Comparison of ENCODE assay signal across 1 cellular context in the genomic region with DNA sequence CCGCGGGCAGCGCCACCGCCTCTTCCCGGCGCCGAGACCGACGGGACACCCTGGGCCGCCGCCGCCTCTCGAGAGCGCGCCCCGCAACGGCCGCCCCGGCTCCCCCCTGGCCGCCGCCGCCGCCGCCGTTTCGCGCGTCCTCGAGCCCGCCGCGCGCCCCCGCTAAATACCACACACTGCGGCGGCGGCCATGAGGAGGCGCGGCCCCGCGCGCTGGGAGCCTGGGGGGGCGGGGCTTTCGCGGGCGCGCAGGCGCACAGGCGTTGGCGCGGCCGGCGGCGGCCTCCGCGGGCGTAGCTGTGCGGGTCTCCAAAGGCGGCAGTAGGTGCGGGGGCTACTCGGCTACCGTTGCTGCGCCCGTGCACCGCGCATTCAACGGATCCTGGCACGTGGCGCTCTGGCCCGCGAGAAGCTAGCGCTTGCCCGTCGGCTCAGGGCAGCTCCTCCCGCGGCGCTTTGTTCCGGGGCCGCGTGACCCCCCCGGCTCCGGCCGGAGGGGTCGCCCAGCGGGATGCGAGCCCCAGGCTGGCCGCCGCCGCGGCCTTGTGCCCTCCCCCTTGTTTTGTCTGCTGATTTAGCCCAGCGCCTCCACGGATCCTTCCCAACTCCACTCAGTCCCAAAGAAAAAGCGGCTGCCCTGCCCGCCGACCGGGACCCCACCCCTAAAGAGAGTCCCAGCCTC.
TF ChIP-seq lines count a peak whose summit lies in the region.

SIAH1 (minus strand) TSS at position 142 of the 682 bp plus-strand sequence. CDS start 22,985 bp downstream, outside the sequence.

TF ChIP-seq in K562, 482 proteins besides CTCF, POLR2A, EP300 and RAD21 (continued from another document):
- TF ChIP-seq, protein P1, sequence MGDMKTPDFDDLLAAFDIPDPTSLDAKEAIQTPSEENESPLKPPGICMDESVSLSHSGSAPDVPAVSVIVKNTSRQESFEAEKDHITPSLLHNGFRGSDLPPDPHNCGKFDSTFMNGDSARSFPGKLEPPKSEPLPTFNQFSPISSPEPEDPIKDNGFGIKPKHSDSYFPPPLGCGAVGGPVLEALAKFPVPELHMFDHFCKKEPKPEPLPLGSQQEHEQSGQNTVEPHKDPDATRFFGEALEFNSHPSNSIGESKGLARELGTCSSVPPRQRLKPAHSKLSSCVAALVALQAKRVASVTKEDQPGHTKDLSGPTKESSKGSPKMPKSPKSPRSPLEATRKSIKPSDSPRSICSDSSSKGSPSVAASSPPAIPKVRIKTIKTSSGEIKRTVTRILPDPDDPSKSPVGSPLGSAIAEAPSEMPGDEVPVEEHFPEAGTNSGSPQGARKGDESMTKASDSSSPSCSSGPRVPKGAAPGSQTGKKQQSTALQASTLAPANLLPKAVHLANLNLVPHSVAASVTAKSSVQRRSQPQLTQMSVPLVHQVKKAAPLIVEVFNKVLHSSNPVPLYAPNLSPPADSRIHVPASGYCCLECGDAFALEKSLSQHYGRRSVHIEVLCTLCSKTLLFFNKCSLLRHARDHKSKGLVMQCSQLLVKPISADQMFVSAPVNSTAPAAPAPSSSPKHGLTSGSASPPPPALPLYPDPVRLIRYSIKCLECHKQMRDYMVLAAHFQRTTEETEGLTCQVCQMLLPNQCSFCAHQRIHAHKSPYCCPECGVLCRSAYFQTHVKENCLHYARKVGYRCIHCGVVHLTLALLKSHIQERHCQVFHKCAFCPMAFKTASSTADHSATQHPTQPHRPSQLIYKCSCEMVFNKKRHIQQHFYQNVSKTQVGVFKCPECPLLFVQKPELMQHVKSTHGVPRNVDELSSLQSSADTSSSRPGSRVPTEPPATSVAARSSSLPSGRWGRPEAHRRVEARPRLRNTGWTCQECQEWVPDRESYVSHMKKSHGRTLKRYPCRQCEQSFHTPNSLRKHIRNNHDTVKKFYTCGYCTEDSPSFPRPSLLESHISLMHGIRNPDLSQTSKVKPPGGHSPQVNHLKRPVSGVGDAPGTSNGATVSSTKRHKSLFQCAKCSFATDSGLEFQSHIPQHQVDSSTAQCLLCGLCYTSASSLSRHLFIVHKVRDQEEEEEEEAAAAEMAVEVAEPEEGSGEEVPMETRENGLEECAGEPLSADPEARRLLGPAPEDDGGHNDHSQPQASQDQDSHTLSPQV (IDR thresholded peaks at IDR 0.05), result 0 out of 2 replicates have a peak, but pooled peaks have one; percentile 51
- TF ChIP-seq, protein P2, sequence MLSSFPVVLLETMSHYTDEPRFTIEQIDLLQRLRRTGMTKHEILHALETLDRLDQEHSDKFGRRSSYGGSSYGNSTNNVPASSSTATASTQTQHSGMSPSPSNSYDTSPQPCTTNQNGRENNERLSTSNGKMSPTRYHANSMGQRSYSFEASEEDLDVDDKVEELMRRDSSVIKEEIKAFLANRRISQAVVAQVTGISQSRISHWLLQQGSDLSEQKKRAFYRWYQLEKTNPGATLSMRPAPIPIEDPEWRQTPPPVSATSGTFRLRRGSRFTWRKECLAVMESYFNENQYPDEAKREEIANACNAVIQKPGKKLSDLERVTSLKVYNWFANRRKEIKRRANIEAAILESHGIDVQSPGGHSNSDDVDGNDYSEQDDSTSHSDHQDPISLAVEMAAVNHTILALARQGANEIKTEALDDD (IDR thresholded peaks at IDR 0.05), result no peak
- TF ChIP-seq FOXM1 (IDR thresholded peaks at IDR 0.05; ENCODE audit: low read depth), result no peak
- TF ChIP-seq FOXM1 (CRISPR knock-in tag; IDR thresholded peaks at IDR 0.05; ENCODE audit: low read depth), result no peak
- no peak for TF ChIP-seq STAT5A (IDR thresholded peaks at IDR 0.05; ENCODE audit: borderline replicate concordance, low read length)
- no peak for TF ChIP-seq ZNF76 (CRISPR knock-in tag; IDR thresholded peaks at IDR 0.05; ENCODE audit: borderline replicate concordance)
- no peak for TF ChIP-seq HMGXB4 (CRISPR knock-in tag; IDR thresholded peaks at IDR 0.05)
- TF ChIP-seq ARHGAP35 (IDR thresholded peaks at IDR 0.05; ENCODE audit: partially characterized antibody), result no peak
- peak; percentile 81 for TF ChIP-seq L3MBTL2 (IDR thresholded peaks at IDR 0.05)
- no peak for TF ChIP-seq TRIM25 (IDR thresholded peaks at IDR 0.05; ENCODE audit: borderline replicate concordance)
- no peak for TF ChIP-seq ZBTB12 (CRISPR knock-in tag; IDR thresholded peaks at IDR 0.05)
- no peak for TF ChIP-seq SMC3 (conservative IDR thresholded peaks at IDR 0.05; ENCODE audit: insufficient read depth, low read depth, low read length)
- no peak for TF ChIP-seq SP1 (CRISPR knock-in tag; IDR thresholded peaks at IDR 0.05)
- no peak for TF ChIP-seq NUFIP1 (IDR thresholded peaks at IDR 0.05; ENCODE audit: partially characterized antibody)
- TF ChIP-seq CCNT2 (IDR thresholded peaks at IDR 0.05; ENCODE audit: borderline replicate concordance, extremely low read depth, insufficient read length, low read depth, low read length), result peak; percentile 59
- no peak for TF ChIP-seq PREB (CRISPR knock-in tag; IDR thresholded peaks at IDR 0.05)
- no peak for TF ChIP-seq FOXJ2 (tag; IDR thresholded peaks at IDR 0.05)
- TF ChIP-seq PHF8 (IDR thresholded peaks at IDR 0.05; ENCODE audit: borderline replicate concordance, low read length), result peak; percentile 95; the same call in 1 of the 2 replicates
- TF ChIP-seq ZNF589 (CRISPR knock-in tag; IDR thresholded peaks at IDR 0.05; ENCODE audit: low read depth), result peak; percentile 76
- no peak for TF ChIP-seq FUS (optimal IDR thresholded peaks at IDR 0.05; ENCODE audit: low read depth, low read length)
